ENCODE assay signal across 15 cellular contexts in genomic region chr15:49423906-49424520, GRCh38. TPM values are rescaled to one million over a fixed set of nuclear protein-coding genes. Genes with fewer than 3 reads are reported as not detected.
DNase-seq lines count a peak whose midpoint lies in the region; ATAC-seq and TF ChIP-seq lines count a peak whose summit lies in the region.
"Had no signal": no experiment of that assay in that cellular context is flagged by ENCODE, and none has a peak within 500 bp of the region (broad histone marks: within the 10 kb centered on the region; RNA-seq: fewer than 3 reads in every experiment).

No MANE protein-coding gene starts in this region.

- intact Hi-C loops in posterior vena cava (cut with DNase I) (loop anchor here in 1 of 2 donors (10.0 kb wide), 2 partner anchors 201 to 631 kb away; partner anchors contain the start of genes DTWD1 and FAM227B), spleen (cut with DNase I; ENCODE audit: low total_unique reads) (loop anchor here (5.0 kb wide), 1 partner anchor 562 kb away; no protein-coding TSS in a partner anchor)

- TF ChIP-seq POLR2A in spleen (IDR thresholded peaks at IDR 0.05): no peak

- H3K36me3 ChIP-seq in lung (ENCODE audit: control insufficient read depth in 2 of 2, insufficient read depth in 2 of 2, low read length in 2 of 2) (no peaks in the 10 kb centered on the region), stomach smooth muscle (ENCODE audit: control insufficient read depth in 2 of 2, insufficient read depth in 2 of 2, low read length in 2 of 2) (peaks cover 0 to 3% of the 10 kb centered on the region in 2 donors), spleen (no peaks in the 10 kb centered on the region)

- H3K4me1 ChIP-seq in lung (ENCODE audit: control insufficient read depth in 2 of 2, insufficient read depth in 2 of 2, low read length in 2 of 2) (no peaks in the 10 kb centered on the region), stomach smooth muscle (ENCODE audit: control insufficient read depth, insufficient read depth, low read length) (no peaks in the 10 kb centered on the region), spleen (peaks cover 0 to 7% (median 2%) of the 10 kb centered on the region in 6 donors)

- H3K9me3 ChIP-seq in lung (ENCODE audit: control insufficient read depth in 2 of 2, insufficient read depth in 1 of 2, low read length in 1 of 2) (no peaks in the 10 kb centered on the region), stomach smooth muscle (ENCODE audit: control insufficient read depth in 2 of 2, low read length in 2 of 2) (no peaks in the 10 kb centered on the region), spleen (no peaks in the 10 kb centered on the region)

- no peak for TF ChIP-seq CTCF in lung (IDR thresholded peaks at IDR 0.05; ENCODE audit: control extremely low read depth, extremely low read depth)
- TF ChIP-seq CTCF in spleen (IDR thresholded peaks at IDR 0.05 in 8 of 11, conservative IDR thresholded peaks at IDR 0.05 in 3 of 11): no peak

- DNase-seq in NCI-H226 (peak; percentile 66), fibroblast of gingiva (ENCODE audit: low read depth) (peak; percentile 3), lung (ENCODE audit: low spot score) (no peak), posterior vena cava (ENCODE audit: low spot score) (no peak), spleen (no peak), retina (no peak)
- DNase-seq: activated CD4-positive, alpha-beta T cell treated with anti-CD3 and anti-CD28 coated beads for 36 hours; T-helper 1 cell had no signal

- H3K27me3 ChIP-seq in lung (ENCODE audit: control insufficient read depth, insufficient read depth) (no peaks in the 10 kb centered on the region), stomach smooth muscle (ENCODE audit: control insufficient read depth in 1 of 2, insufficient read depth in 2 of 2, low read length in 2 of 2) (no peaks in the 10 kb centered on the region), spleen (replicated peaks in 1 of 7) (no peaks in the 10 kb centered on the region)

- WGBS in lung, 2 donors: 65 to 75% methylated on average over 5 of the region's 5 CpGs
- WGBS in spleen, 5 donors: 55 to 82% (median 73%) methylated on average over 5 of the region's 5 CpGs

- peak overlapping the region in 1 of 2 donors; percentile 75 for H3K27ac ChIP-seq in lung (ENCODE audit: low read depth in 1 of 2, low read length in 1 of 2)
- H3K27ac ChIP-seq in stomach smooth muscle (ENCODE audit: low read length): peak overlapping the region; percentile 64
- H3K27ac ChIP-seq in spleen: no peak overlapping the region
- H3K27ac ChIP-seq: epithelial cell of prostate had no signal

- peak overlapping the region; percentile 63 to 79 for H3K9ac ChIP-seq in stomach smooth muscle (ENCODE audit: low read length in 2 of 2)

- H3K4me3 ChIP-seq in lung (peak overlapping the region; percentile 45), stomach smooth muscle (ENCODE audit: low read length in 2 of 2) (peak overlapping the region; percentile 77 to 86), spleen (no peak overlapping the region)
- H3K4me3 ChIP-seq: GM23338 had no signal

- ATAC-seq in lung (ENCODE audit: insufficient read depth, low FRiP score) (no peak), HG03135 (IDR thresholded peaks at IDR 0.05; ENCODE audit: unreplicated experiment) (no peak)
- ATAC-seq: activated CD4-positive, alpha-beta T cell treated with anti-CD3 and anti-CD28 coated beads for 36 hours had no signal

RNA-seq across cellular contexts. Expression of gene FGF7, which starts 1.0 kb away (rescaled TPM):
- total RNA-seq in lung: 10 to 100 TPM; 19.3 to 32.2 TPM
- polyA plus RNA-seq in lung: 10 to 100 TPM; 11.5 to 21.0 TPM
- total RNA-seq in posterior vena cava: 100 to 1,000 TPM; 125 to 183 TPM
- 1 to 10 TPM; 1.3 to 9.0 (median 2.2) TPM for total RNA-seq in spleen
- polyA plus RNA-seq in spleen: 1 to 10 TPM; 1.0 to 1.5 (median 1.2) TPM
- total RNA-seq: activated CD4-positive, alpha-beta T cell treated with anti-CD3 and anti-CD28 coated beads for 36 hours; activated T-helper 1 cell treated with anti-CD3 and anti-CD28 coated beads, Interleukin-12 subunit alpha, Interleukin-12 subunit beta, Interleukin-2, Interleukin-4 antibody, amounts not matched to agents 30 ng/mL and 10 ng/mL and 1 ng/mL, durations not matched to agents 14 hours and 24 hours and 36 hours; Daoy had no signal
- polyA plus RNA-seq: keratinocyte had no signal

Comparison
In these comparisons a context has a peak if more than half of its experiments do, and no peak if none do; other contexts are left out.
1. DNase-seq: peak in NCI-H226 (single experiment) and fibroblast of gingiva (single experiment); none in lung (single experiment), posterior vena cava (single experiment), spleen (single experiment) and retina (single experiment).
2. H3K4me3 ChIP-seq: peak in lung (single experiment) and stomach smooth muscle (2 of 2); none in spleen (0 of 8).